15 cellular contexts compared by ENCODE assay signal in genomic region chr2:16176971-16177480, GRCh38.
DNase-seq lines count a peak whose midpoint lies in the region; ATAC-seq and TF ChIP-seq lines count a peak whose summit lies in the region.
"Had no signal": no experiment of that assay in that cellular context is flagged by ENCODE, and none has a peak within 500 bp of the region (broad histone marks: within the 10 kb centered on the region; RNA-seq: fewer than 3 reads in every experiment).

No MANE protein-coding gene starts in this region.

- H3K4me2 ChIP-seq in GM23338, result no peak overlapping the region
- H3K4me2 ChIP-seq: BLaER1 treated with 17β-estradiol and CSF1 and Interleukin-3, amounts not matched to agents 10 nM and 100 nM had no signal

- H3K27ac ChIP-seq in GM23338 (ENCODE audit: low read depth), result no peak overlapping the region
- no peak overlapping the region for H3K27ac ChIP-seq in heart left ventricle
- H3K27ac ChIP-seq: BLaER1 treated with 17β-estradiol and CSF1 and Interleukin-3, amounts not matched to agents 10 nM and 100 nM; C4-2B had no signal

- no peaks in the 10 kb centered on the region for H3K9me3 Mint-ChIP-seq in GM23338
- H3K9me3 Mint-ChIP-seq: CD4-positive, alpha-beta T cell; CD8-positive, alpha-beta T cell had no signal

- 94 to 97% (median 96%) methylated on average over 9 of the region's 9 CpGs for WGBS in heart left ventricle, 4 donors

- peaks cover 11% of the 10 kb centered on the region for H3K4me1 Mint-ChIP-seq in GM23338

- H3K79me2 ChIP-seq in GM23338 (replicated peaks; ENCODE audit: insufficient read depth), result no peaks in the 10 kb centered on the region

- H3K36me3 ChIP-seq in GM23338 (ENCODE audit: insufficient read depth) (no peaks in the 10 kb centered on the region; the same call in 1 of the 2 replicates), heart left ventricle (no peaks in the 10 kb centered on the region)
- H3K36me3 ChIP-seq: BLaER1 treated with 17β-estradiol and CSF1 and Interleukin-3, amounts not matched to agents 10 nM and 100 nM had no signal

- TF ChIP-seq CTCF in GM23338 (conservative IDR thresholded peaks at IDR 0.05; ENCODE audit: low read depth in 2 of 2), result no peak
- TF ChIP-seq CTCF in heart left ventricle (IDR thresholded peaks at IDR 0.05), result no peak

- H3K27me3 ChIP-seq in GM23338 (ENCODE audit: insufficient read depth), result no peaks in the 10 kb centered on the region
- H3K27me3 ChIP-seq in heart left ventricle, result no peaks in the 10 kb centered on the region
- H3K27me3 ChIP-seq: BLaER1 treated with 17β-estradiol and CSF1 and Interleukin-3, amounts not matched to agents 10 nM and 100 nM had no signal

- peaks cover 6% of the 10 kb centered on the region for H3K27me3 Mint-ChIP-seq in GM23338 (ENCODE audit: insufficient read depth, low read depth, poor library complexity)
- H3K27me3 Mint-ChIP-seq: CD4-positive, alpha-beta T cell had no signal

- 0 out of 2 replicates have a peak, but pooled peaks cover 6% of the 10 kb centered on the region for H3K9me2 ChIP-seq in GM23338 (ENCODE audit: insufficient read depth)

- 0 out of 2 replicates have a peak overlapping the region, but pooled peaks have one; percentile 43 for H2AFZ ChIP-seq in GM23338

- H3K27ac Mint-ChIP-seq in GM23338, result no peak overlapping the region
- H3K27ac Mint-ChIP-seq: CD4-positive, alpha-beta T cell; CD8-positive, alpha-beta T cell had no signal

- H3K4me1 ChIP-seq in GM23338 (ENCODE audit: insufficient read depth), result peaks cover 5% of the 10 kb centered on the region; the same call in 1 of the 2 replicates
- peaks cover 0 to 12% (median 0%) of the 10 kb centered on the region in 12 donors for H3K4me1 ChIP-seq in heart left ventricle
- H3K4me1 ChIP-seq: BLaER1 treated with 17β-estradiol and CSF1 and Interleukin-3, amounts not matched to agents 10 nM and 100 nM; Caco-2 had no signal

- intact Hi-C loops in heart left ventricle (cut with DNase I), result no loop called here

- no peak for TF ChIP-seq POLR2A in heart left ventricle (IDR thresholded peaks at IDR 0.05)

- no peak overlapping the region for H3K4me3 Mint-ChIP-seq in GM23338
- H3K4me3 Mint-ChIP-seq: CD4-positive, alpha-beta T cell; CD8-positive, alpha-beta T cell had no signal

- DNase-seq in GM23338 (ENCODE audit: low spot score), result no peak
- DNase-seq in mesenteric fat pad (ENCODE audit: low spot score), result peak; percentile 43
- DNase-seq in NCI-H2029 (lab: John Stamatoyannopoulos, UW), result no peak
- no peak for DNase-seq in stimulated activated CD4-positive, alpha-beta T cell treated with anti-CD3 and anti-CD28 coated beads, Interleukin-2, amount 100 ng/mL, for 24 hours
- no peak for DNase-seq in heart left ventricle
- DNase-seq: 8988T; ACHN; Caco-2; Calu3; CD4-positive, alpha-beta T cell; CD8-positive, alpha-beta T cell; DMS79 treated with DMSO at 0.1 percent for 48 hours; GF-D8 had no signal

- no peaks in the 10 kb centered on the region for H3K9me3 ChIP-seq in heart left ventricle
- H3K9me3 ChIP-seq: BLaER1 treated with 17β-estradiol and CSF1 and Interleukin-3, amounts not matched to agents 10 nM and 100 nM; Caco-2 had no signal

- H4K20me1 ChIP-seq in GM23338 (replicated peaks; ENCODE audit: insufficient read depth), result no peaks in the 10 kb centered on the region
- H4K20me1 ChIP-seq: BLaER1 treated with 17β-estradiol and CSF1 and Interleukin-3, amounts not matched to agents 10 nM and 100 nM had no signal

- no peak overlapping the region for H3K4me3 ChIP-seq in GM23338
- no peak overlapping the region for H3K4me3 ChIP-seq in heart left ventricle
- H3K4me3 ChIP-seq: BLaER1 treated with 17β-estradiol and CSF1 and Interleukin-3, amounts not matched to agents 10 nM and 100 nM had no signal

- no peaks in the 10 kb centered on the region for H3F3A ChIP-seq in GM23338 (replicated peaks; ENCODE audit: low read depth)

- ATAC-seq in GM23338 (no peak), heart left ventricle (no peak)
- ATAC-seq: CD8-positive, alpha-beta T cell had no signal

- H3K36me3 Mint-ChIP-seq in GM23338 (ENCODE audit: low read depth), result no peaks in the 10 kb centered on the region; the same call in 2 of the 3 replicates
- H3K36me3 Mint-ChIP-seq: CD8-positive, alpha-beta T cell had no signal

TF ChIP-seq in GM23338, 12 proteins besides CTCF, POLR2A, EP300 and RAD21:
- TF ChIP-seq ZNF331 (CRISPR knock-in tag; IDR thresholded peaks at IDR 0.05; ENCODE audit: low read depth), result no peak
- TF ChIP-seq EZH2 (IDR thresholded peaks at IDR 0.05; ENCODE audit: low read depth, unreplicated experiment), result no peak
- no peak for TF ChIP-seq CREB1 (CRISPR knock-in tag; IDR thresholded peaks at IDR 0.05; ENCODE audit: low read depth)
- no peak for TF ChIP-seq ZNF114 (CRISPR knock-in tag; IDR thresholded peaks at IDR 0.05)
- TF ChIP-seq EZH2phosphoT487 (IDR thresholded peaks at IDR 0.05; ENCODE audit: unreplicated experiment), result no peak
- TF ChIP-seq JUNB (IDR thresholded peaks at IDR 0.05; ENCODE audit: unreplicated experiment), result no peak
